In genomic region chr3:129827765-129828164, GRCh38 we compare ENCODE assay signal across 9 cellular contexts.
DNase-seq lines count a peak whose midpoint lies in the region; ATAC-seq and TF ChIP-seq lines count a peak whose summit lies in the region.
"Had no signal": no experiment of that assay in that cellular context is flagged by ENCODE, and none has a peak within 500 bp of the region (broad histone marks: within the 10 kb centered on the region; RNA-seq: fewer than 3 reads in every experiment).

No MANE protein-coding gene starts in this region.

- H3K27ac Mint-ChIP-seq in glutamatergic neuron (ENCODE audit: unreplicated experiment): no peak overlapping the region

- no peak overlapping the region for H3K4me3 ChIP-seq in esophagus squamous epithelium
- H3K4me3 ChIP-seq: tibial artery had no signal

- peaks cover 3 to 12% (median 4%) of the 10 kb centered on the region in 3 donors for H3K4me1 ChIP-seq in esophagus squamous epithelium

- H3K9me3 Mint-ChIP-seq in glutamatergic neuron (ENCODE audit: unreplicated experiment): no peaks in the 10 kb centered on the region

- no peaks in the 10 kb centered on the region for H3K27me3 ChIP-seq in esophagus squamous epithelium
- H3K27me3 ChIP-seq: tibial artery had no signal

- no peak for TF ChIP-seq POLR2A in esophagus squamous epithelium (IDR thresholded peaks at IDR 0.05)

- H3K36me3 ChIP-seq in esophagus squamous epithelium: peaks cover 0 to 16% (median 5%) of the 10 kb centered on the region in 3 donors
- H3K36me3 ChIP-seq: tibial artery had no signal

- H3K27ac ChIP-seq in esophagus squamous epithelium: no peak overlapping the region
- H3K27ac ChIP-seq: tibial artery had no signal

- no peak for TF ChIP-seq CTCF in GM13976 (IDR thresholded peaks at IDR 0.05; ENCODE audit: borderline replicate concordance, control extremely low read depth, extremely low read depth, insufficient read depth, missing control alignments)
- no peak for TF ChIP-seq CTCF in esophagus squamous epithelium (IDR thresholded peaks at IDR 0.05)
- no peak for TF ChIP-seq CTCF in glutamatergic neuron (IDR thresholded peaks at IDR 0.05; ENCODE audit: partially characterized antibody, unreplicated experiment)

- no peaks in the 10 kb centered on the region for H3K36me3 Mint-ChIP-seq in glutamatergic neuron (ENCODE audit: unreplicated experiment)

- intact Hi-C loops in esophagus squamous epithelium (cut with DNase I): loop anchor here (5.0 to 10.0 kb wide), 3 partner anchors 107 to 333 kb away; no protein-coding TSS in a partner anchor

- in situ Hi-C loops in GM13976 (cut with MboI; ENCODE audit: low sequenced_read_pairs, unreplicated experiment) (loop anchor here (25.0 kb wide), 1 partner anchor 340 kb away; no protein-coding TSS in a partner anchor), G401 (cut with HindIII; ENCODE audit: low sequenced_read_pairs) (loop anchor here (5.0 kb wide), 1 partner anchor 100 kb away; no protein-coding TSS in a partner anchor)

- DNase-seq in GM13976 (ENCODE audit: low spot score) (peak; percentile 18), NOMO-1 treated with DMSO at 0.1 percent for 48 hours (lab: John Stamatoyannopoulos, UW; ENCODE audit: unreplicated experiment) (peak; percentile 59), esophagus squamous epithelium (lab: John Stamatoyannopoulos, UW) (peak; percentile 3), H4 (ENCODE audit: low spot score) (no peak), OCI-M2 (lab: John Stamatoyannopoulos, UW; ENCODE audit: unreplicated experiment) (no peak), G401 (ENCODE audit: low spot score) (no peak), glutamatergic neuron (no peak)

- H3K4me1 Mint-ChIP-seq in glutamatergic neuron (ENCODE audit: low read depth, unreplicated experiment): peaks cover 6% of the 10 kb centered on the region

- peak; percentile 73 for ATAC-seq in GM21717 (IDR thresholded peaks at IDR 0.05; ENCODE audit: unreplicated experiment)

- H3K4me3 Mint-ChIP-seq in glutamatergic neuron (ENCODE audit: unreplicated experiment): no peak overlapping the region

- no peaks in the 10 kb centered on the region for H3K27me3 Mint-ChIP-seq in glutamatergic neuron (ENCODE audit: unreplicated experiment)

- WGBS in esophagus squamous epithelium, 2 donors: 66 to 83% methylated on average over 5 to 7 of the region's 7 CpGs

- no peaks in the 10 kb centered on the region for H3K9me3 ChIP-seq in esophagus squamous epithelium
- H3K9me3 ChIP-seq: tibial artery had no signal

Comparison
In these comparisons a context has a peak if more than half of its experiments do, and no peak if none do; other contexts are left out.
1. DNase-seq: peak in GM13976 (single experiment), NOMO-1 treated with DMSO at 0.1 percent for 48 hours (single experiment) and esophagus squamous epithelium (single experiment); none in H4 (single experiment), OCI-M2 (single experiment), G401 (single experiment) and glutamatergic neuron (single experiment).